ENCODE assay signal across 18 cellular contexts in the genomic region with DNA sequence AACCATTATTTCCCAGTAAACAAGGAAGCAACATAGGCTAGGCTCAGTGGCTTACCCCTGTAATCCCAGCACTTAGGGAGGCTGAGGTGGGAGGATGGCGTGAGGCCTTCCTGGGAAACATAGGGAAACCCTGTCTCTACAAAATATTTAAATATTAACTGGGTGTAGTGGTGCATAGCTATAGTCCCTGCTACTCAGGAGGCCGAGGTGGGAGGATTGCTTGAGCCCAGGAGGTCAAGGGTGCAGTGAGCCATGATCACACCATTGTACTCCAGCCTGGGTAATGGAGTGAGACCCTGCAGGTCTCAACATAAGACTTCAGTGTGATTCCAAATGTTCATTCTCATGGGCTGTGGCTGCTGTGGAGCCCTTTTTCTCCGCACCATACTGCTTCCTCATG. TPM values are rescaled to one million over a fixed set of nuclear protein-coding genes. Genes with fewer than 3 reads are reported as not detected.
DNase-seq lines count a peak whose midpoint lies in the region; ATAC-seq and TF ChIP-seq lines count a peak whose summit lies in the region.
"Had no signal": no experiment of that assay in that cellular context is flagged by ENCODE, and none has a peak within 500 bp of the region (broad histone marks: within the 10 kb centered on the region; RNA-seq: fewer than 3 reads in every experiment).

No MANE protein-coding gene starts in this region.

- BruUV-seq in Calu3 (replicated peaks; lab: Mats Ljungman, UMichigan): no TSS peak

- peaks cover 0 to 63% (median 11%) of the 10 kb centered on the region in 3 donors for H3K4me1 ChIP-seq in esophagus squamous epithelium

- CTCF ChIA-PET in activated CD8-positive, alpha-beta memory T cell treated with anti-CD3 and anti-CD28 coated beads, Interleukin-2, amount 10 ng/mL, durations not matched to agents 7 days and 5 days (lab: Charles Lee): no interaction called here
- CTCF ChIA-PET in Calu3 (lab: Charles Lee): no interaction called here

- H3K27me3 Mint-ChIP-seq in activated CD8-positive, alpha-beta memory T cell treated with anti-CD3 and anti-CD28 coated beads, Interleukin-2, amount 10 ng/mL, durations not matched to agents 7 days and 5 days: no peaks in the 10 kb centered on the region
- no peaks in the 10 kb centered on the region for H3K27me3 Mint-ChIP-seq in mesothelial cell of epicardium (ENCODE audit: low read depth)
- H3K27me3 Mint-ChIP-seq in Calu3 (ENCODE audit: unreplicated experiment): no peaks in the 10 kb centered on the region
- H3K27me3 Mint-ChIP-seq: B cell had no signal

- intact Hi-C loops in esophagus squamous epithelium (cut with DNase I) (no loop called here), Calu3 (cut with micrococcal nuclease; ENCODE audit: unreplicated experiment) (no loop called here)

- DNase-seq in activated CD8-positive, alpha-beta memory T cell treated with anti-CD3 and anti-CD28 coated beads, Interleukin-2, amount 50 U/mL, for 48 hours: peak; percentile 25
- no peak for DNase-seq in activated CD8-positive, alpha-beta memory T cell treated with anti-CD3 and anti-CD28 coated beads, Interleukin-2, amount 10 ng/mL, durations not matched to agents 7 days and 5 days
- DNase-seq in esophagus squamous epithelium (lab: John Stamatoyannopoulos, UW): no peak
- no peak for DNase-seq in mesothelial cell of epicardium (ENCODE audit: low spot score in 2 of 2, unreplicated experiment in 2 of 2)
- DNase-seq in Calu3: no peak
- DNase-seq in MV-4-11 (lab: John Stamatoyannopoulos, UW): no peak
- no peak for DNase-seq in DMS114 treated with DMSO at 0.1 percent for 48 hours (lab: John Stamatoyannopoulos, UW; ENCODE audit: unreplicated experiment)
- DNase-seq: CD4-positive, CD25-positive, alpha-beta regulatory T cell; H9; NCI-H1417; NCI-H1930; NCI-H2171 treated with DMSO at 0.1 percent for 48 hours; NCI-H446 treated with DMSO at 0.1 percent for 48 hours; NCI-H82; Right ventricle myocardium superior had no signal

- no peaks in the 10 kb centered on the region for H3K27me3 ChIP-seq in esophagus squamous epithelium

- no peak for TF ChIP-seq CTCF in esophagus squamous epithelium (IDR thresholded peaks at IDR 0.05)
- TF ChIP-seq CTCF in mesothelial cell of epicardium (IDR thresholded peaks at IDR 0.05; ENCODE audit: unreplicated experiment): no peak
- TF ChIP-seq CTCF in Calu3 (IDR thresholded peaks at IDR 0.05; ENCODE audit: unreplicated experiment): no peak

- TF ChIP-seq POLR2A in esophagus squamous epithelium (IDR thresholded peaks at IDR 0.05): no peak

- H3K4me1 Mint-ChIP-seq in activated CD8-positive, alpha-beta memory T cell treated with anti-CD3 and anti-CD28 coated beads, Interleukin-2, amount 10 ng/mL, durations not matched to agents 7 days and 5 days: no peaks in the 10 kb centered on the region
- H3K4me1 Mint-ChIP-seq in mesothelial cell of epicardium: peaks cover 56% of the 10 kb centered on the region
- H3K4me1 Mint-ChIP-seq in Calu3 (ENCODE audit: low read depth, unreplicated experiment): no peaks in the 10 kb centered on the region
- H3K4me1 Mint-ChIP-seq: B cell; CD4-positive, CD25-positive, alpha-beta regulatory T cell; H9 had no signal

- peaks cover 0 to 33% (median 0%) of the 10 kb centered on the region in 3 donors for H3K36me3 ChIP-seq in esophagus squamous epithelium

- H3K4me3 Mint-ChIP-seq in activated CD8-positive, alpha-beta memory T cell treated with anti-CD3 and anti-CD28 coated beads, Interleukin-2, amount 10 ng/mL, durations not matched to agents 7 days and 5 days: no peak overlapping the region
- no peak overlapping the region for H3K4me3 Mint-ChIP-seq in mesothelial cell of epicardium
- no peak overlapping the region for H3K4me3 Mint-ChIP-seq in Calu3 (ENCODE audit: low read depth, unreplicated experiment)
- H3K4me3 Mint-ChIP-seq: B cell; CD4-positive, CD25-positive, alpha-beta regulatory T cell; H9 had no signal

- no peak overlapping the region for H3K4me3 ChIP-seq in esophagus squamous epithelium

- 86 to 100% methylated on average over 2 of the region's 3 CpGs for WGBS in esophagus squamous epithelium, 2 donors

- H3K9me3 Mint-ChIP-seq in activated CD8-positive, alpha-beta memory T cell treated with anti-CD3 and anti-CD28 coated beads, Interleukin-2, amount 10 ng/mL, durations not matched to agents 7 days and 5 days (ENCODE audit: low read depth): no peaks in the 10 kb centered on the region
- H3K9me3 Mint-ChIP-seq in mesothelial cell of epicardium: no peaks in the 10 kb centered on the region
- H3K9me3 Mint-ChIP-seq in Calu3 (ENCODE audit: low read depth, unreplicated experiment): no peaks in the 10 kb centered on the region
- H3K9me3 Mint-ChIP-seq: H9 had no signal

- H3K9me3 ChIP-seq in esophagus squamous epithelium: no peaks in the 10 kb centered on the region

- no peaks in the 10 kb centered on the region for H3K36me3 Mint-ChIP-seq in activated CD8-positive, alpha-beta memory T cell treated with anti-CD3 and anti-CD28 coated beads, Interleukin-2, amount 10 ng/mL, durations not matched to agents 7 days and 5 days
- H3K36me3 Mint-ChIP-seq in mesothelial cell of epicardium: peaks cover 9% of the 10 kb centered on the region
- H3K36me3 Mint-ChIP-seq in Calu3 (ENCODE audit: insufficient read depth, unreplicated experiment): peaks cover 4% of the 10 kb centered on the region
- H3K36me3 Mint-ChIP-seq: CD4-positive, CD25-positive, alpha-beta regulatory T cell had no signal

- no peak overlapping the region for H3K27ac Mint-ChIP-seq in activated CD8-positive, alpha-beta memory T cell treated with anti-CD3 and anti-CD28 coated beads, Interleukin-2, amount 10 ng/mL, durations not matched to agents 7 days and 5 days
- H3K27ac Mint-ChIP-seq in mesothelial cell of epicardium (peak overlapping the region; percentile 90), Calu3 (ENCODE audit: unreplicated experiment) (no peak overlapping the region)
- H3K27ac Mint-ChIP-seq: B cell; CD4-positive, CD25-positive, alpha-beta regulatory T cell had no signal

- H3K27ac ChIP-seq in esophagus squamous epithelium: peak overlapping the region in 3 of 4 donors; percentile 74 to 84 (median 83)
- H3K27ac ChIP-seq: 22Rv1 had no signal

- no peak for ATAC-seq in activated CD8-positive, alpha-beta memory T cell treated with anti-CD3 and anti-CD28 coated beads, Interleukin-2, amount 10 ng/mL, durations not matched to agents 7 days and 5 days
- no peak for ATAC-seq in HG03354 (IDR thresholded peaks at IDR 0.05; ENCODE audit: poor library complexity, severe bottlenecking, unreplicated experiment)

RNA-seq across cellular contexts. Expression of a gene that starts 34.9 kb away (rescaled TPM):
- total RNA-seq in activated CD8-positive, alpha-beta memory T cell treated with anti-CD3 and anti-CD28 coated beads, Interleukin-2, amount 10 ng/mL, durations not matched to agents 7 days and 5 days: under 1 TPM; 0.12 to 0.14 TPM
- 10 to 100 TPM in 2 of 4 donors, 1 to 10 TPM in 2; 4.5 to 12.8 (median 8.5) TPM for total RNA-seq in esophagus squamous epithelium
- 4.2 to 4.6 TPM (median 4.3 TPM) in 3 replicates for total RNA-seq in mesothelial cell of epicardium
- 6.0 and 7.8 TPM in 2 replicates for total RNA-seq in Calu3 (2022)
